9 cellular contexts compared by ENCODE assay signal in genomic region chr6:235763-236360, GRCh38. TPM values are rescaled to one million over a fixed set of nuclear protein-coding genes. Genes with fewer than 3 reads are reported as not detected.
A peak's percentile ranks its signal among the peaks of the same experiment; 100 is the strongest.
DNase-seq lines count a peak whose midpoint lies in the region; ATAC-seq and TF ChIP-seq lines count a peak whose summit lies in the region.
"Had no signal": no experiment of that assay in that cellular context is flagged by ENCODE, and none has a peak within 500 bp of the region (broad histone marks: within the 10 kb centered on the region; RNA-seq: fewer than 3 reads in every experiment).

No MANE protein-coding gene starts in this region.

- H3K4me1 Mint-ChIP-seq in chondrocyte (ENCODE audit: low read depth): peaks cover 13% of the 10 kb centered on the region
- H3K4me1 Mint-ChIP-seq in natural killer cell treated with Interleukin-12 subunit alpha and Interleukin-12 subunit beta and Interleukin-15 and Interleukin-18, amount 100 ng/mL, for 72 hours (ENCODE audit: low read depth in 2 of 2): peaks cover 40 to 55% of the 10 kb centered on the region in 2 donors

- H3K27ac ChIP-seq in RWPE2 (ENCODE audit: poor library complexity, severe bottlenecking): no peak overlapping the region
- no peak overlapping the region for H3K27ac ChIP-seq in tibial artery
- H3K27ac ChIP-seq: HL-60 had no signal

- H3K27me3 ChIP-seq in RWPE2 (ENCODE audit: insufficient read depth, poor library complexity, severe bottlenecking): no peaks in the 10 kb centered on the region
- H3K27me3 ChIP-seq in tibial artery: peaks cover 0 to 3% of the 10 kb centered on the region in 2 donors

- H3K4me1 ChIP-seq in RWPE2 (ENCODE audit: insufficient read depth, poor library complexity, severe bottlenecking): no peaks in the 10 kb centered on the region
- no peaks in the 10 kb centered on the region for H3K4me1 ChIP-seq in tibial artery

- peak overlapping the region; percentile 13 for H3K4me3 ChIP-seq in RWPE2 (ENCODE audit: severe bottlenecking)
- H3K4me3 ChIP-seq in tibial artery: peak overlapping the region; percentile 16 to 28

- H3K27me3 Mint-ChIP-seq in chondrocyte (ENCODE audit: low read depth): peaks cover 11% of the 10 kb centered on the region
- no peaks in the 10 kb centered on the region for H3K27me3 Mint-ChIP-seq in natural killer cell treated with Interleukin-12 subunit alpha and Interleukin-12 subunit beta and Interleukin-15 and Interleukin-18, amount 100 ng/mL, for 72 hours

- H3K27ac Mint-ChIP-seq in chondrocyte (ENCODE audit: unreplicated experiment): peak overlapping the region; percentile 67
- peak overlapping the region; percentile 75 to 83 for H3K27ac Mint-ChIP-seq in natural killer cell treated with Interleukin-12 subunit alpha and Interleukin-12 subunit beta and Interleukin-15 and Interleukin-18, amount 100 ng/mL, for 72 hours

- H3K9me3 Mint-ChIP-seq in chondrocyte (ENCODE audit: low read depth): no peaks in the 10 kb centered on the region
- H3K9me3 Mint-ChIP-seq in natural killer cell treated with Interleukin-12 subunit alpha and Interleukin-12 subunit beta and Interleukin-15 and Interleukin-18, amount 100 ng/mL, for 72 hours: peaks cover 3% of the 10 kb centered on the region

- peak overlapping the region; percentile 57 for H3K4me3 Mint-ChIP-seq in chondrocyte (ENCODE audit: unreplicated experiment)
- peak overlapping the region; percentile 78 for H3K4me3 Mint-ChIP-seq in natural killer cell treated with Interleukin-12 subunit alpha and Interleukin-12 subunit beta and Interleukin-15 and Interleukin-18, amount 100 ng/mL, for 72 hours

- H3K36me3 Mint-ChIP-seq in chondrocyte (ENCODE audit: low read depth): no peaks in the 10 kb centered on the region
- no peaks in the 10 kb centered on the region for H3K36me3 Mint-ChIP-seq in natural killer cell treated with Interleukin-12 subunit alpha and Interleukin-12 subunit beta and Interleukin-15 and Interleukin-18, amount 100 ng/mL, for 72 hours

- TF ChIP-seq CTCF in RWPE2 (IDR thresholded peaks at IDR 0.05; ENCODE audit: poor library complexity, severe bottlenecking) (no peak), chondrocyte (IDR thresholded peaks at IDR 0.05) (no peak), tibial artery (IDR thresholded peaks at IDR 0.05) (no peak)

- intact Hi-C loops in tibial artery (cut with DNase I; ENCODE audit: low total_unique reads): no loop called here

- H3K36me3 ChIP-seq in RWPE2 (ENCODE audit: low read depth) (no peaks in the 10 kb centered on the region), tibial artery (no peaks in the 10 kb centered on the region)

- DNase-seq in COLO829 (ENCODE audit: low spot score): peak; percentile 28
- no peak for DNase-seq in RWPE2 (ENCODE audit: low spot score)
- DNase-seq in chondrocyte (ENCODE audit: low spot score): no peak
- DNase-seq in natural killer cell treated with Interleukin-12 subunit alpha and Interleukin-12 subunit beta and Interleukin-15 and Interleukin-18, amount 100 ng/mL, for 72 hours (ENCODE audit: low spot score): peak; percentile 84
- no peak for DNase-seq in tibial artery
- no peak for DNase-seq in NCI-H146 (lab: John Stamatoyannopoulos, UW)
- no peak for DNase-seq in T1000 (lab: John Stamatoyannopoulos, UW)

- H3K9me3 ChIP-seq in RWPE2 (ENCODE audit: severe bottlenecking): no peaks in the 10 kb centered on the region
- H3K9me3 ChIP-seq in tibial artery: no peaks in the 10 kb centered on the region

- peak; percentile 71 for ATAC-seq in HG02610 (IDR thresholded peaks at IDR 0.05; ENCODE audit: unreplicated experiment)
- ATAC-seq in RWPE2 (ENCODE audit: low read depth): peak; percentile 36; the same call in 1 of the 3 replicates
- peak; percentile 92 to 94 for ATAC-seq in natural killer cell treated with Interleukin-12 subunit alpha and Interleukin-12 subunit beta and Interleukin-15 and Interleukin-18, amount 100 ng/mL, for 72 hours

RNA-seq across cellular contexts. Expression of gene DUSP22, which starts 56.4 kb away (rescaled TPM):
- total RNA-seq in chondrocyte: 24.6 to 35.8 TPM (median 34.2 TPM) in 3 replicates
- 10 to 100 TPM; 45.2 to 45.3 TPM for total RNA-seq in natural killer cell treated with Interleukin-12 subunit alpha and Interleukin-12 subunit beta and Interleukin-15 and Interleukin-18, amount 100 ng/mL, for 72 hours

Comparison
In these comparisons a context has a peak if more than half of its experiments do, and no peak if none do; other contexts are left out.
1. DNase-seq: peak in COLO829 (single experiment) and natural killer cell treated with Interleukin-12 subunit alpha and Interleukin-12 subunit beta and Interleukin-15 and Interleukin-18, amount 100 ng/mL, for 72 hours (single experiment); none in RWPE2 (single experiment), chondrocyte (single experiment), tibial artery (0 of 2), NCI-H146 (single experiment) and T1000 (single experiment).
2. ATAC-seq: peak in every context shown above with its lines; median percentile 93 in natural killer cell treated with Interleukin-12 subunit alpha and Interleukin-12 subunit beta and Interleukin-15 and Interleukin-18, amount 100 ng/mL, for 72 hours; 71 in HG02610; 36 in RWPE2.